24 cellular contexts compared by ENCODE assay signal in the genomic region with DNA sequence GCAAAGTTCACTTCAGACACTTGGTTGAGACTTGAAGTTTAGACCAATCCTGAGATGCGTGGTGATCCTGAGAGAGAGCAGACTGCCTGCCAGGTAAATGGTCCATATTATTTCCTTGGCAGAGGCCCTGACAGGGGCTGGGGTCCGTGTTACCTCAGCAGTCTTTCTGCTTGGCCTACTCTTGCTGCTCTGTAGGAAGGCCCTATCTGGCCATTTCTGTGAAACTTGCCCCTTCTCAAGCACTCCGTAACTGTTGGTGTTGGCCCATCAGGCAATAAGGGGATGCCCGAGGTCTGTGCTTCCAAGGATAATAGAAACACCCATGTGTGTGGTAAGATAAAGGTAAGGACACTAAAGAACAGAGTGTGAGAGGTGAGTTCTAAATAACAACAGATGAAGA. TPM values are rescaled to one million over a fixed set of nuclear protein-coding genes. Genes with fewer than 3 reads are reported as not detected.
"Had no signal": no experiment of that assay in that cellular context is flagged by ENCODE, and none has a peak within 500 bp of the region (broad histone marks: within the 10 kb centered on the region; RNA-seq: fewer than 3 reads in every experiment).

No MANE protein-coding gene starts in this region.

- H3K4me1 ChIP-seq: lower lobe of right lung had no signal

- H3K79me2 ChIP-seq: parathyroid adenoma had no signal

- H3K27me3 Mint-ChIP-seq: effector memory CD8-positive, alpha-beta T cell; naive thymus-derived CD8-positive, alpha-beta T cell; progenitor cell of endocrine pancreas; type B pancreatic cell had no signal

- H3K9me3 ChIP-seq: esophagus squamous epithelium, lower lobe of right lung, mucosa of descending colon, neutrophil, right lobe of liver, stomach, tibial artery had no signal

- H3K27ac Mint-ChIP-seq: mesothelial cell of epicardium had no signal

- H3K27me3 ChIP-seq: esophagus squamous epithelium, neutrophil, right lobe of liver, stomach, tibial artery had no signal

- H3K4me3 Mint-ChIP-seq: effector memory CD8-positive, alpha-beta T cell; mesothelial cell of epicardium; naive thymus-derived CD8-positive, alpha-beta T cell; type B pancreatic cell had no signal

- H3K9ac ChIP-seq: parathyroid adenoma had no signal

- H3K4me3 ChIP-seq: esophagus squamous epithelium, lower lobe of right lung, mucosa of descending colon, right lobe of liver, stomach, tibial artery had no signal

- H3K9me3 Mint-ChIP-seq: effector memory CD8-positive, alpha-beta T cell; mesothelial cell of epicardium; naive thymus-derived CD8-positive, alpha-beta T cell; type B pancreatic cell had no signal

- DNase-seq: cerebellar nuclear complex; cortex of kidney; effector memory CD8-positive, alpha-beta T cell; erythroblast; esophagus squamous epithelium; hypothalamus; left ventricle myocardium superior; lower lobe of right lung; mucosa of descending colon; naive thymus-derived CD8-positive, alpha-beta T cell; right lobe of liver; small intestine; stimulated activated CD4-positive, alpha-beta T cell treated with anti-CD3 and anti-CD28 coated beads, Interleukin-15, amount 100 ng/mL, for 24 hours; stimulated activated CD4-positive, alpha-beta T cell treated with anti-CD3 and anti-CD28 coated beads, Interleukin-2, amount 100 ng/mL, for 48 hours; stimulated activated naive CD4-positive, alpha-beta T cell treated with Interleukin-2 at 50 U/mL for 16 hours; stomach; tibial artery had no signal

- H3K27ac ChIP-seq: lower lobe of right lung, neutrophil, parathyroid adenoma, right lobe of liver, tibial artery had no signal

- H3K4me1 Mint-ChIP-seq: mesothelial cell of epicardium had no signal

- ATAC-seq: effector memory CD8-positive, alpha-beta T cell; left ventricle myocardium superior; lower lobe of right lung; mucosa of descending colon; naive thymus-derived CD8-positive, alpha-beta T cell had no signal

- H2AFZ ChIP-seq: parathyroid adenoma had no signal

RNA-seq across cellular contexts. Expression of a gene that starts 20.0 kb away (rescaled TPM):
- total RNA-seq: frontal cortex; naive thymus-derived CD8-positive, alpha-beta T cell had no signal
- polyA plus RNA-seq: neural cell had no signal
